ENCODE assay signal across 8 cellular contexts in genomic region chr9:136438909-136439549, GRCh38.
A peak's percentile ranks its signal among the peaks of the same experiment; 100 is the strongest.
DNase-seq lines count a peak whose midpoint lies in the region; ATAC-seq, FAIRE-seq and TF ChIP-seq lines count a peak whose summit lies in the region.

No MANE protein-coding gene starts in this region.

- peak overlapping the region; percentile 74 for H2AFZ ChIP-seq in parathyroid adenoma

- peaks cover 2% of the 10 kb centered on the region for H3K79me2 ChIP-seq in parathyroid adenoma

- H3K36me3 ChIP-seq in parathyroid adenoma (ENCODE audit: control insufficient read depth, insufficient read depth, low read length), result no peaks in the 10 kb centered on the region

- H3K9me3 ChIP-seq in parathyroid adenoma (ENCODE audit: control insufficient read depth, low read length), result no peaks in the 10 kb centered on the region

- ATAC-seq in GM18498 (IDR thresholded peaks at IDR 0.05; ENCODE audit: unreplicated experiment), result peak; percentile 43

- no peaks in the 10 kb centered on the region for H3K27me3 ChIP-seq in parathyroid adenoma (ENCODE audit: control insufficient read depth, insufficient read depth, low read length)

- no peak for FAIRE-seq in urothelium cell line (lab: Jason Lieb, UNC)

- H3K4me3 ChIP-seq in HFF-Myc (replicated peaks; ENCODE audit: low read depth, low read length) (peak overlapping the region; percentile 79), foreskin fibroblast (ENCODE audit: low read depth in 1 of 2, low read length in 2 of 2) (peak overlapping the region; percentile 76 to 78), parathyroid adenoma (ENCODE audit: low read depth, low read length) (peak overlapping the region; percentile 63)

- no peak overlapping the region for H3K27ac ChIP-seq in parathyroid adenoma

- TF ChIP-seq CTCF in HFF-Myc (IDR thresholded peaks at IDR 0.05; ENCODE audit: low read depth, low read length, missing control alignments) (no peak), foreskin fibroblast (IDR thresholded peaks at IDR 0.05; ENCODE audit: low read depth, low read length) (no peak), parathyroid adenoma (IDR thresholded peaks at IDR 0.05) (no peak)

- peak overlapping the region; percentile 28 for H3K9ac ChIP-seq in parathyroid adenoma

- H3K4me2 ChIP-seq in parathyroid adenoma (ENCODE audit: low read length), result peak overlapping the region; percentile 92

- DNase-seq in HFF-Myc (ENCODE audit: extremely low read depth, low read depth), result no peak
- peak; percentile 16 for DNase-seq in NCI-H774 (lab: John Stamatoyannopoulos, UW)
- peak; percentile 19 for DNase-seq in activated T-helper 1 cell treated with Interleukin-2 at 50 U/mL for 16 hours (ENCODE audit: low read depth)
- DNase-seq in foreskin fibroblast, result peak; percentile 15 to 58
- DNase-seq in urothelium cell line (ENCODE audit: low spot score), result peak; percentile 44
- no peak for DNase-seq in DMS79 (lab: John Stamatoyannopoulos, UW)

- H3K4me1 ChIP-seq in parathyroid adenoma, result no peaks in the 10 kb centered on the region

Comparison
In these comparisons a context has a peak if more than half of its experiments do, and no peak if none do; other contexts are left out.
1. DNase-seq: peak in NCI-H774 (single experiment), activated T-helper 1 cell treated with Interleukin-2 at 50 U/mL for 16 hours (single experiment), foreskin fibroblast (2 of 2) and urothelium cell line (single experiment); none in HFF-Myc (single experiment) and DMS79 (single experiment).
2. Peak in every context shown above with its lines, with median percentiles within 50 percentile points of each other: H3K4me3 ChIP-seq.